ENCODE assay signal across 27 cellular contexts in genomic region chr3:48143567-48143966, GRCh38. TPM values are rescaled to one million over a fixed set of nuclear protein-coding genes. Genes with fewer than 3 reads are reported as not detected.
"Had no signal": no experiment of that assay in that cellular context is flagged by ENCODE, and none has a peak within 500 bp of the region (broad histone marks: within the 10 kb centered on the region; RNA-seq: fewer than 3 reads in every experiment).

No MANE protein-coding gene starts in this region.

- H3K36me3 Mint-ChIP-seq: naive thymus-derived CD4-positive, alpha-beta T cell; natural killer cell; stimulated activated effector memory CD8-positive, alpha-beta T cell treated with anti-CD3 and anti-CD28 coated beads, Interleukin-12 subunit alpha, Interleukin-12 subunit beta, amount 100 ng/mL, for 72 hours; stimulated activated naive B cell treated with anti-CD40 and anti-IgM and Interleukin-4, amounts not matched to agents 10 μg/mL and 1 μg/mL and 100 μg/mL, for 72 hours had no signal

- H3K27ac Mint-ChIP-seq: naive thymus-derived CD4-positive, alpha-beta T cell; natural killer cell; nephron; stimulated activated effector memory CD8-positive, alpha-beta T cell treated with anti-CD3 and anti-CD28 coated beads, Interleukin-12 subunit alpha, Interleukin-12 subunit beta, amount 100 ng/mL, for 72 hours; stimulated activated naive B cell treated with anti-CD40 and anti-IgM and Interleukin-4, amounts not matched to agents 10 μg/mL and 1 μg/mL and 100 μg/mL, for 72 hours; stimulated activated naive CD8-positive, alpha-beta T cell treated with anti-CD3 and anti-CD28 coated beads, Interleukin-15, Interleukin-2, amounts not matched to agents 100 ng/mL and 50 ng/mL, for 24 hours had no signal

- DNase-seq: naive thymus-derived CD4-positive, alpha-beta T cell; natural killer cell; occipital lobe; ovary; retina; right cardiac atrium; right lobe of liver; sigmoid colon; small intestine; stimulated activated CD4-positive, alpha-beta T cell treated with anti-CD3 and anti-CD28 coated beads, Interleukin-15, amount 100 ng/mL, for 24 hours; stimulated activated CD4-positive, alpha-beta T cell treated with anti-CD3 and anti-CD28 coated beads, Interleukin-2, amount 100 ng/mL, for 24 hours; stimulated activated CD4-positive, alpha-beta T cell treated with anti-CD3 and anti-CD28 coated beads, Interleukin-2, amount 100 ng/mL, for 48 hours; stimulated activated CD4-positive, alpha-beta T cell treated with anti-CD3 and anti-CD28 coated beads, Interleukin-4, amount 100 ng/mL, for 24 hours; stimulated activated naive B cell treated with anti-CD40 and anti-IgM and Interleukin-4, amounts not matched to agents 10 μg/mL and 1 μg/mL and 100 μg/mL, for 72 hours; stimulated activated naive CD4-positive, alpha-beta T cell treated with Interleukin-2 at 50 U/mL for 16 hours; stomach; thyroid gland; trophoblast cell; upper lobe of left lung had no signal

- H3K9me3 ChIP-seq: ovary, prostate gland, right lobe of liver, sigmoid colon, stomach, thoracic aorta, thyroid gland, tibial nerve, upper lobe of left lung, vagina had no signal

- H3K27me3 ChIP-seq: ovary, right lobe of liver, sigmoid colon, stomach, thyroid gland, tibial nerve, upper lobe of left lung, vagina had no signal

- H3K27ac ChIP-seq: ovary, parathyroid adenoma, prostate gland, right lobe of liver, sigmoid colon, stomach, thoracic aorta, thyroid gland, tibial nerve had no signal

- H2AFZ ChIP-seq: parathyroid adenoma had no signal

- H3K9ac ChIP-seq: parathyroid adenoma had no signal

- H3K27me3 Mint-ChIP-seq: naive thymus-derived CD4-positive, alpha-beta T cell; stimulated activated naive B cell treated with anti-CD40 and anti-IgM and Interleukin-4, amounts not matched to agents 10 μg/mL and 1 μg/mL and 100 μg/mL, for 72 hours had no signal

- H3K4me1 Mint-ChIP-seq: naive thymus-derived CD4-positive, alpha-beta T cell; stimulated activated effector memory CD8-positive, alpha-beta T cell treated with anti-CD3 and anti-CD28 coated beads, Interleukin-12 subunit alpha, Interleukin-12 subunit beta, amount 100 ng/mL, for 72 hours had no signal

- ATAC-seq: naive thymus-derived CD4-positive, alpha-beta T cell; natural killer cell; stimulated activated effector memory CD8-positive, alpha-beta T cell treated with anti-CD3 and anti-CD28 coated beads, Interleukin-12 subunit alpha, Interleukin-12 subunit beta, amount 100 ng/mL, for 72 hours; stimulated activated naive B cell treated with anti-CD40 and anti-IgM and Interleukin-4, amounts not matched to agents 10 μg/mL and 1 μg/mL and 100 μg/mL, for 72 hours had no signal

- H3K4me1 ChIP-seq: parathyroid adenoma, prostate gland, right lobe of liver, sigmoid colon, thyroid gland, tibial nerve had no signal

- H3K9me3 Mint-ChIP-seq: naive thymus-derived CD4-positive, alpha-beta T cell; natural killer cell; nephron; stimulated activated effector memory CD8-positive, alpha-beta T cell treated with anti-CD3 and anti-CD28 coated beads, Interleukin-12 subunit alpha, Interleukin-12 subunit beta, amount 100 ng/mL, for 72 hours; stimulated activated naive B cell treated with anti-CD40 and anti-IgM and Interleukin-4, amounts not matched to agents 10 μg/mL and 1 μg/mL and 100 μg/mL, for 72 hours; stimulated activated naive CD8-positive, alpha-beta T cell treated with anti-CD3 and anti-CD28 coated beads, Interleukin-15, Interleukin-2, amounts not matched to agents 100 ng/mL and 50 ng/mL, for 24 hours had no signal

- H3K4me3 Mint-ChIP-seq: naive thymus-derived CD4-positive, alpha-beta T cell; natural killer cell; nephron; stimulated activated effector memory CD8-positive, alpha-beta T cell treated with anti-CD3 and anti-CD28 coated beads, Interleukin-12 subunit alpha, Interleukin-12 subunit beta, amount 100 ng/mL, for 72 hours; stimulated activated naive B cell treated with anti-CD40 and anti-IgM and Interleukin-4, amounts not matched to agents 10 μg/mL and 1 μg/mL and 100 μg/mL, for 72 hours; stimulated activated naive CD8-positive, alpha-beta T cell treated with anti-CD3 and anti-CD28 coated beads, Interleukin-15, Interleukin-2, amounts not matched to agents 100 ng/mL and 50 ng/mL, for 24 hours had no signal

- H3K36me3 ChIP-seq: ovary, prostate gland, right lobe of liver, sigmoid colon, stomach, thoracic aorta, thyroid gland, tibial nerve, upper lobe of left lung, vagina had no signal

- H3K4me3 ChIP-seq: ovary, prostate gland, right lobe of liver, sigmoid colon, stomach, thoracic aorta, thyroid gland, tibial nerve, upper lobe of left lung, vagina had no signal

RNA-seq across cellular contexts. Expression of gene CDC25A, which starts 44.6 kb away (rescaled TPM):
- polyA plus RNA-seq: naive thymus-derived CD4-positive, alpha-beta T cell had no signal
